29 cellular contexts compared by ENCODE assay signal in genomic region chr9:115191667-115192066, GRCh38.
A peak's percentile ranks its signal among the peaks of the same experiment; 100 is the strongest.
DNase-seq lines count a peak whose midpoint lies in the region; ATAC-seq, FAIRE-seq and TF ChIP-seq lines count a peak whose summit lies in the region.
"Had no signal": no experiment of that assay in that cellular context is flagged by ENCODE, and none has a peak within 500 bp of the region (broad histone marks: within the 10 kb centered on the region; RNA-seq: fewer than 3 reads in every experiment).

No MANE protein-coding gene starts in this region.

- no peak overlapping the region for H3K27ac Mint-ChIP-seq in CD8-positive, alpha-beta T cell
- H3K27ac Mint-ChIP-seq in mesothelial cell of epicardium, result no peak overlapping the region
- H3K27ac Mint-ChIP-seq: activated CD4-positive, alpha-beta T cell treated with anti-CD3 and anti-CD28 coated beads for 36 hours; activated naive CD8-positive, alpha-beta T cell treated with anti-CD3 and anti-CD28 coated beads, Interleukin-2, amount 50 U/mL, for 24 hours; immature natural killer cell; type B pancreatic cell had no signal

- peak overlapping the region; percentile 72 for H3K9ac ChIP-seq in OCI-LY3 (ENCODE audit: low read length)

- CTCF ChIA-PET in CD8-positive, alpha-beta T cell (lab: Charles Lee), result no interaction called here

- H3K4me1 Mint-ChIP-seq in CD8-positive, alpha-beta T cell (ENCODE audit: low read depth), result no peaks in the 10 kb centered on the region
- H3K4me1 Mint-ChIP-seq in mesothelial cell of epicardium, result peaks cover 2% of the 10 kb centered on the region
- H3K4me1 Mint-ChIP-seq: activated CD4-positive, alpha-beta T cell treated with anti-CD3 and anti-CD28 coated beads for 36 hours; activated naive CD8-positive, alpha-beta T cell treated with anti-CD3 and anti-CD28 coated beads, Interleukin-2, amount 50 U/mL, for 24 hours; immature natural killer cell had no signal

- H3K4me3 ChIP-seq in OCI-LY3 (ENCODE audit: low read length), result peak overlapping the region; percentile 62
- H3K4me3 ChIP-seq in CD8-positive, alpha-beta T cell (ENCODE audit: low read depth, low read length), result no peak overlapping the region
- H3K4me3 ChIP-seq: body of pancreas, dorsolateral prefrontal cortex had no signal

- H3K9me3 ChIP-seq in OCI-LY3 (ENCODE audit: insufficient read depth, low read length), result peaks cover 17% of the 10 kb centered on the region; the same call in 1 of the 2 replicates
- H3K9me3 ChIP-seq in CD8-positive, alpha-beta T cell (ENCODE audit: low read length), result no peaks in the 10 kb centered on the region

- no peaks in the 10 kb centered on the region for H3K27me3 ChIP-seq in OCI-LY3 (ENCODE audit: low read depth, low read length)
- no peaks in the 10 kb centered on the region for H3K27me3 ChIP-seq in CD8-positive, alpha-beta T cell (ENCODE audit: insufficient read depth, low read length)
- H3K27me3 ChIP-seq: body of pancreas, dorsolateral prefrontal cortex had no signal

- POLR2A ChIA-PET in CD8-positive, alpha-beta T cell (lab: Charles Lee), result no interaction called here

- TF ChIP-seq CTCF in OCI-LY3 (IDR thresholded peaks at IDR 0.05; ENCODE audit: low read depth, low read length) (no peak), mesothelial cell of epicardium (IDR thresholded peaks at IDR 0.05; ENCODE audit: unreplicated experiment) (no peak)
- no peak for TF ChIP-seq CTCF in CD8-positive, alpha-beta T cell (IDR thresholded peaks at IDR 0.05)

- peaks cover 13% of the 10 kb centered on the region for H3K36me3 ChIP-seq in OCI-LY3 (replicated peaks; ENCODE audit: low read depth, low read length)
- H3K36me3 ChIP-seq in CD8-positive, alpha-beta T cell (ENCODE audit: insufficient read depth, low read length), result no peaks in the 10 kb centered on the region

- H4K20me1 ChIP-seq in OCI-LY3 (ENCODE audit: insufficient read depth, low read length), result no peaks in the 10 kb centered on the region

- peak overlapping the region; percentile 94 for H3K4me2 ChIP-seq in OCI-LY3 (ENCODE audit: low read length)

- no peak overlapping the region for H2AFZ ChIP-seq in OCI-LY3 (ENCODE audit: low read depth, low read length)

- H3K9me3 Mint-ChIP-seq in CD8-positive, alpha-beta T cell, result no peaks in the 10 kb centered on the region
- peaks cover 29% of the 10 kb centered on the region for H3K9me3 Mint-ChIP-seq in mesothelial cell of epicardium
- H3K9me3 Mint-ChIP-seq: activated naive CD8-positive, alpha-beta T cell treated with anti-CD3 and anti-CD28 coated beads, Interleukin-2, amount 50 U/mL, for 24 hours had no signal

- no peaks in the 10 kb centered on the region for H3K79me2 ChIP-seq in OCI-LY3 (ENCODE audit: low read length)

- H3K4me3 Mint-ChIP-seq in CD8-positive, alpha-beta T cell, result no peak overlapping the region
- H3K4me3 Mint-ChIP-seq in mesothelial cell of epicardium, result no peak overlapping the region
- H3K4me3 Mint-ChIP-seq: activated CD4-positive, alpha-beta T cell treated with anti-CD3 and anti-CD28 coated beads for 36 hours; activated naive CD8-positive, alpha-beta T cell treated with anti-CD3 and anti-CD28 coated beads, Interleukin-2, amount 50 U/mL, for 24 hours; CD4-positive, CD25-positive, alpha-beta regulatory T cell; immature natural killer cell; type B pancreatic cell had no signal

- H3K27me3 Mint-ChIP-seq in CD8-positive, alpha-beta T cell (ENCODE audit: low read depth), result peaks cover 29% of the 10 kb centered on the region
- H3K27me3 Mint-ChIP-seq in mesothelial cell of epicardium (ENCODE audit: low read depth), result no peaks in the 10 kb centered on the region
- H3K27me3 Mint-ChIP-seq: type B pancreatic cell had no signal

- no peaks in the 10 kb centered on the region for H3K36me3 Mint-ChIP-seq in CD8-positive, alpha-beta T cell
- H3K36me3 Mint-ChIP-seq in mesothelial cell of epicardium, result peaks cover 5% of the 10 kb centered on the region
- H3K36me3 Mint-ChIP-seq: CD4-positive, CD25-positive, alpha-beta regulatory T cell; immature natural killer cell; type B pancreatic cell had no signal

- ATAC-seq in GM21576 (IDR thresholded peaks at IDR 0.05; ENCODE audit: unreplicated experiment), result peak; percentile 54
- no peak for ATAC-seq in CD8-positive, alpha-beta T cell
- ATAC-seq: activated CD4-positive, alpha-beta T cell treated with anti-CD3 and anti-CD28 coated beads for 36 hours; activated naive CD8-positive, alpha-beta T cell treated with anti-CD3 and anti-CD28 coated beads, Interleukin-2, amount 50 U/mL, for 24 hours; body of pancreas; PC-3; right cardiac atrium; Right ventricle myocardium inferior had no signal

- FAIRE-seq in GM18507 (lab: Jason Lieb, UNC) (peak; percentile 53), HTR-8/SVneo (lab: Jason Lieb, UNC) (no peak)
- FAIRE-seq: D721Med, endothelial cell of umbilical vein had no signal

- DNase-seq in GM18507 (ENCODE audit: extremely low spot score, insufficient read length, low read depth) (no peak), HTR-8/SVneo (ENCODE audit: insufficient read length, low spot score) (no peak), NCI-H446 treated with DMSO at 0.1 percent for 48 hours (lab: John Stamatoyannopoulos, UW) (no peak), mesothelial cell of epicardium (ENCODE audit: low spot score in 2 of 2, unreplicated experiment in 2 of 2) (no peak)
- no peak for DNase-seq in CD8-positive, alpha-beta T cell
- DNase-seq: activated CD4-positive, alpha-beta T cell treated with anti-CD3 and anti-CD28 coated beads for 36 hours; activated gamma-delta T cell treated with Interleukin-2 at 50 U/mL for 16 hours; activated naive CD8-positive, alpha-beta T cell treated with anti-CD3 and anti-CD28 coated beads, Interleukin-2, amount 50 U/mL, for 24 hours; activated T-cell treated with anti-CD3 and anti-CD28 coated beads for 4 hours; body of pancreas; CD4-positive, CD25-positive, alpha-beta regulatory T cell; dorsolateral prefrontal cortex; hypothalamus; immature natural killer cell; KG1; left colon; NCI-H1417 treated with DMSO at 0.1 percent for 48 hours; NCI-H2107; NCI-H446; PC-3; posterior cingulate gyrus; right cardiac atrium; T-helper 2 cell had no signal

- H3K4me1 ChIP-seq in OCI-LY3 (ENCODE audit: low read length), result peaks cover 47% of the 10 kb centered on the region
- no peaks in the 10 kb centered on the region for H3K4me1 ChIP-seq in CD8-positive, alpha-beta T cell (ENCODE audit: insufficient read depth, low read length)
- H3K4me1 ChIP-seq: body of pancreas had no signal

- peak overlapping the region; percentile 94 for H3K27ac ChIP-seq in OCI-LY3 (ENCODE audit: low read length)
- no peak overlapping the region for H3K27ac ChIP-seq in CD8-positive, alpha-beta T cell (ENCODE audit: low read depth, low read length)
- H3K27ac ChIP-seq: body of pancreas, dorsolateral prefrontal cortex had no signal

- intact Hi-C loops in CD8-positive, alpha-beta T cell (cut with DNase I, micrococcal nuclease), result no loop called here
